Comparison of ENCODE assay signal across 8 cellular contexts in the genomic region with DNA sequence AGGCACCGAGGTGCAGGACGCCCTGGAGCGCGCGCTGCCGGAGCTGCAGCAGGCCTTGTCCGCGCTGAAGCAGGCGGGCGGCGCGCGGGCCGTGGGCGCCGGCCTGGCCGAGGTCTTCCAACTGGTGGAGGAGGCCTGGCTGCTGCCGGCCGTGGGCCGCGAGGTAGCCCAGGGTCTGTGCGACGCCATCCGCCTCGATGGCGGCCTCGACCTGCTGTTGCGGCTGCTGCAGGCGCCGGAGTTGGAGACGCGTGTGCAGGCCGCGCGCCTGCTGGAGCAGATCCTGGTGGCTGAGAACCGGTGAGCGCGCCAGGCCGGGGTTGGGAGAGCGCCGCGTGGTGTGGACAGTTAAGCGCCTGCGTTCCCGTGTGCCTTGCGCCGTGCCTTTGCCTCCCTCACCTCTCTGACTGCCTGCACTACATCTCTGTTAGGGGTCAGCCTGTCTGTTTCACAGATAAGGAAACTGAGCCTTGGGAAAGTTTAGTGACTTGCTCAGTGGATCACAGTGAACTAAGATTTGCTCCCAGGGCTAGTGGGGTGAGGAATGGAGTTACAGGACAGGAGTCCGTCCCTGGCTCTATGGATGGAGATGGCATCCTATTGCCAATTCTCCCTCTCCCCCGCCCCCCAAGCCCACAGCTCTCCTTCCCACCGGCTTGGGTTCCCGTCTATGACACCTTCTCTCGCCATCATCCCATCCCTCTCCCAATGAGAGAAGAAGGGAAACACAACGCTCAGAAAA. TPM values are rescaled to one million over a fixed set of nuclear protein-coding genes. Genes with fewer than 3 reads are reported as not detected.
DNase-seq lines count a peak whose midpoint lies in the region; ATAC-seq and TF ChIP-seq lines count a peak whose summit lies in the region.

No MANE protein-coding gene starts in this region.

- peak overlapping the region; percentile 80 for H3K9ac ChIP-seq in NT2/D1 (ENCODE audit: insufficient read length, low read depth)

- H3K9me3 ChIP-seq in NT2/D1 (ENCODE audit: insufficient read depth, low read length) (no peaks in the 10 kb centered on the region), mononuclear cell (ENCODE audit: low read depth, low read length) (no peaks in the 10 kb centered on the region), upper lobe of left lung (no peaks in the 10 kb centered on the region)

- H3K36me3 ChIP-seq in NT2/D1 (ENCODE audit: insufficient read depth, insufficient read length, low read length) (peaks cover 7% of the 10 kb centered on the region), upper lobe of left lung (no peaks in the 10 kb centered on the region)

- H3K4me3 ChIP-seq in NT2/D1 (ENCODE audit: insufficient read length, low read depth) (peak overlapping the region; percentile 66), mononuclear cell (ENCODE audit: low read length) (peak overlapping the region; percentile 45), upper lobe of left lung (peak overlapping the region in 3 of 4 donors; percentile 52 to 63 (median 55))

- DNase-seq in EH (ENCODE audit: low read depth) (peak; percentile 45), NT2/D1 (ENCODE audit: low read depth, low spot score) (no peak), cerebellum (ENCODE audit: low spot score) (peak; percentile 59), upper lobe of left lung (peak in 1 of 2 donors; percentile 90), T-helper 9 cell (no peak), SIG-M5 treated with dmso at 0.1 percent for 504 hours (lab: John Stamatoyannopoulos, UW; ENCODE audit: unreplicated experiment) (no peak)

- peak overlapping the region; percentile 1 to 67 (median 56) for H3K27ac ChIP-seq in upper lobe of left lung

- ATAC-seq in GM21526 (IDR thresholded peaks at IDR 0.05; ENCODE audit: low FRiP score, unreplicated experiment) (peak; percentile 15), upper lobe of left lung (ENCODE audit: low FRiP score in 2 of 2) (peak in 1 of 2 donors; percentile 5)

- no peak for TF ChIP-seq EP300 in upper lobe of left lung (IDR thresholded peaks at IDR 0.05)

- TF ChIP-seq POLR2A in upper lobe of left lung (IDR thresholded peaks at IDR 0.05) = no peak

- WGBS in upper lobe of left lung, 2 donors = 16 to 17% methylated on average over 35 of the region's 53 CpGs

- H3K4me1 ChIP-seq in NT2/D1 (ENCODE audit: insufficient read depth, insufficient read length) (peaks cover 17% of the 10 kb centered on the region), mononuclear cell (ENCODE audit: insufficient read depth, low read length) (peaks cover 22% of the 10 kb centered on the region), upper lobe of left lung (peaks cover 21 to 36% (median 32%) of the 10 kb centered on the region in 4 donors)

- no peak for TF ChIP-seq CTCF in upper lobe of left lung (IDR thresholded peaks at IDR 0.05)

- H3K27me3 ChIP-seq in NT2/D1 (ENCODE audit: insufficient read depth, insufficient read length) = peaks cover 22% of the 10 kb centered on the region
- peaks cover 12% of the 10 kb centered on the region for H3K27me3 ChIP-seq in mononuclear cell (ENCODE audit: insufficient read depth, low read length)
- H3K27me3 ChIP-seq in upper lobe of left lung = peaks cover 0 to 8% (median 0%) of the 10 kb centered on the region in 4 donors

RNA-seq across cellular contexts. Expression of a gene that starts 0.9 kb away (rescaled TPM):
- total RNA-seq in cerebellum (31.9 TPM), mononuclear cell (8.8 TPM), upper lobe of left lung (10 to 100 TPM; 10.3 to 33.5 (median 13.9) TPM)

RNA-seq across cellular contexts. Expression of a gene that starts 2.3 kb away (rescaled TPM):
- 0.64 TPM for total RNA-seq in cerebellum
- total RNA-seq in mononuclear cell = not detected
- total RNA-seq in upper lobe of left lung = 1 to 10 TPM in 4 of 6 donors, under 1 TPM in 1, not detected in 1; 0.67 to 6.4 (median 2.3) TPM

RNA-seq across cellular contexts. Expression of a gene that starts 7.4 kb away (rescaled TPM):
- not detected for total RNA-seq in cerebellum
- total RNA-seq in mononuclear cell = not detected
- total RNA-seq in upper lobe of left lung = not detected

RNA-seq across cellular contexts. Expression of a gene that starts 15.0 kb away (rescaled TPM):
- total RNA-seq in cerebellum = 30.8 TPM
- 26.6 TPM for total RNA-seq in mononuclear cell
- 10 to 100 TPM; 50.3 to 74.5 (median 60.0) TPM for total RNA-seq in upper lobe of left lung

RNA-seq across cellular contexts. Expression of a gene that starts 33.6 kb away (rescaled TPM):
- total RNA-seq in cerebellum (19.3 TPM), mononuclear cell (0.42 TPM), upper lobe of left lung (10 to 100 TPM; 15.0 to 44.0 (median 19.8) TPM)

Comparison
In these comparisons a context has a peak if more than half of its experiments do, and no peak if none do; other contexts are left out.
1. DNase-seq: peak in EH (single experiment) and cerebellum (single experiment); none in NT2/D1 (single experiment), T-helper 9 cell (single experiment) and SIG-M5 treated with dmso at 0.1 percent for 504 hours (single experiment).
2. Peak in every context shown above with its lines, with median percentiles within 50 percentile points of each other: H3K4me3 ChIP-seq.